In genomic region chr3:48897401-48898376, GRCh38 we compare ENCODE assay signal across 8 cellular contexts. TPM values are rescaled to one million over a fixed set of nuclear protein-coding genes. Genes with fewer than 3 reads are reported as not detected.
DNase-seq lines count a peak whose midpoint lies in the region; ATAC-seq and TF ChIP-seq lines count a peak whose summit lies in the region.

No MANE protein-coding gene starts in this region.

- H3K27me3 ChIP-seq in CD8-positive, alpha-beta T cell (ENCODE audit: insufficient read depth, low read length) = no peaks in the 10 kb centered on the region
- H3K27me3 ChIP-seq in iPS DF 6.9 (ENCODE audit: control insufficient read depth, insufficient read depth, low read length) = no peaks in the 10 kb centered on the region

- no CpG with 5 or more reads among the region's 17 CpGs for WGBS in iPS DF 6.9 (ENCODE audit: insufficient coverage, insufficient read length)

- H3K27ac Mint-ChIP-seq in CD8-positive, alpha-beta T cell = peak overlapping the region; percentile 83
- peak overlapping the region; percentile 83 to 97 for H3K27ac Mint-ChIP-seq in activated naive CD4-positive, alpha-beta T cell treated with anti-CD3 and anti-CD28 coated beads, Interleukin-2, amount 50 U/mL, for 72 hours
- H3K27ac Mint-ChIP-seq in stimulated activated memory B cell treated with anti-CD40 and anti-IgM and Interleukin-4, amounts not matched to agents 10 μg/mL and 1 μg/mL and 100 μg/mL, for 72 hours = peak overlapping the region; percentile 79

- peaks cover 5% of the 10 kb centered on the region for H3K36me3 Mint-ChIP-seq in CD8-positive, alpha-beta T cell
- H3K36me3 Mint-ChIP-seq in activated naive CD4-positive, alpha-beta T cell treated with anti-CD3 and anti-CD28 coated beads, Interleukin-2, amount 50 U/mL, for 72 hours = peaks cover 0 to 8% of the 10 kb centered on the region in 2 donors
- no peaks in the 10 kb centered on the region for H3K36me3 Mint-ChIP-seq in stimulated activated memory B cell treated with anti-CD40 and anti-IgM and Interleukin-4, amounts not matched to agents 10 μg/mL and 1 μg/mL and 100 μg/mL, for 72 hours

- H3K27ac ChIP-seq in CD8-positive, alpha-beta T cell (ENCODE audit: low read depth, low read length) = peak overlapping the region; percentile 50
- no peak overlapping the region for H3K27ac ChIP-seq in iPS DF 6.9 (ENCODE audit: low read length)

- no peak for TF ChIP-seq CTCF in CD8-positive, alpha-beta T cell (IDR thresholded peaks at IDR 0.05)

- CTCF ChIA-PET in CD8-positive, alpha-beta T cell (lab: Charles Lee) = interaction anchor here (0.7 to 3.5 kb wide), 7 partner anchors 10 to 162 kb away, joined by 3 to 13 read pairs (median 3); partner anchors contain the start of gene ARIH2

- H3K9me3 ChIP-seq in CD8-positive, alpha-beta T cell (ENCODE audit: low read length) = no peaks in the 10 kb centered on the region
- H3K9me3 ChIP-seq in iPS DF 6.9 (ENCODE audit: control insufficient read depth, insufficient read depth, low read length) = no peaks in the 10 kb centered on the region

- H3K9me3 Mint-ChIP-seq in CD8-positive, alpha-beta T cell = no peaks in the 10 kb centered on the region
- H3K9me3 Mint-ChIP-seq in activated naive CD4-positive, alpha-beta T cell treated with anti-CD3 and anti-CD28 coated beads, Interleukin-2, amount 50 U/mL, for 72 hours = no peaks in the 10 kb centered on the region
- H3K9me3 Mint-ChIP-seq in stimulated activated memory B cell treated with anti-CD40 and anti-IgM and Interleukin-4, amounts not matched to agents 10 μg/mL and 1 μg/mL and 100 μg/mL, for 72 hours = no peaks in the 10 kb centered on the region

- DNase-seq in CD8-positive, alpha-beta T cell = peak in 1 of 7 experiments; percentile 8
- peak in 1 of 2 donors; percentile 28 for DNase-seq in activated naive CD4-positive, alpha-beta T cell treated with anti-CD3 and anti-CD28 coated beads, Interleukin-2, amount 50 U/mL, for 72 hours (ENCODE audit: low spot score in 2 of 2)
- DNase-seq in iPS DF 6.9 (ENCODE audit: low read depth, low spot score) (no peak), hippocampal formation (lab: John Stamatoyannopoulos, UW) (no peak), NK-92 (lab: John Stamatoyannopoulos, UW; ENCODE audit: unreplicated experiment) (no peak)

- intact Hi-C loops in CD8-positive, alpha-beta T cell (cut with DNase I, micrococcal nuclease) = loop anchor here (1.0 to 5.0 kb wide), 8 partner anchors 21 to 180 kb away; partner anchors contain the start of genes ARIH2 (in 1 of the 2), IP6K2 (in 1 of the 2) and PRKAR2A (in 1 of the 2)

- H3K4me3 ChIP-seq in CD8-positive, alpha-beta T cell (ENCODE audit: low read depth, low read length) = peak overlapping the region; percentile 94
- H3K4me3 ChIP-seq in iPS DF 6.9 (ENCODE audit: low read length) = peak overlapping the region; percentile 75; the same call in 1 of the 2 replicates

- peak overlapping the region; percentile 96 for H3K4me3 Mint-ChIP-seq in CD8-positive, alpha-beta T cell
- H3K4me3 Mint-ChIP-seq in stimulated activated memory B cell treated with anti-CD40 and anti-IgM and Interleukin-4, amounts not matched to agents 10 μg/mL and 1 μg/mL and 100 μg/mL, for 72 hours = peak overlapping the region; percentile 90

- no peaks in the 10 kb centered on the region for H3K36me3 ChIP-seq in CD8-positive, alpha-beta T cell (ENCODE audit: insufficient read depth, low read length)
- no peaks in the 10 kb centered on the region for H3K36me3 ChIP-seq in iPS DF 6.9 (ENCODE audit: control insufficient read depth, insufficient read depth, low read length)

- H3K4me1 ChIP-seq in CD8-positive, alpha-beta T cell (ENCODE audit: insufficient read depth, low read length) = peaks cover 37% of the 10 kb centered on the region
- H3K4me1 ChIP-seq in iPS DF 6.9 (ENCODE audit: control insufficient read depth, insufficient read depth, low read length) = no peaks in the 10 kb centered on the region

- peaks cover 37% of the 10 kb centered on the region for H3K4me1 Mint-ChIP-seq in CD8-positive, alpha-beta T cell (ENCODE audit: low read depth)
- peaks cover 43% of the 10 kb centered on the region for H3K4me1 Mint-ChIP-seq in stimulated activated memory B cell treated with anti-CD40 and anti-IgM and Interleukin-4, amounts not matched to agents 10 μg/mL and 1 μg/mL and 100 μg/mL, for 72 hours

- no peaks in the 10 kb centered on the region for H3K27me3 Mint-ChIP-seq in CD8-positive, alpha-beta T cell (ENCODE audit: low read depth)
- no peaks in the 10 kb centered on the region for H3K27me3 Mint-ChIP-seq in stimulated activated memory B cell treated with anti-CD40 and anti-IgM and Interleukin-4, amounts not matched to agents 10 μg/mL and 1 μg/mL and 100 μg/mL, for 72 hours

- POLR2A ChIA-PET in CD8-positive, alpha-beta T cell (lab: Charles Lee) = interaction anchor here (0.7 to 3.4 kb wide), 10 partner anchors 9 to 181 kb away, joined by 3 to 26 read pairs (median 4); partner anchors contain the start of genes ARIH2, IP6K2 and P4HTM

- ATAC-seq in CD8-positive, alpha-beta T cell = peak; percentile 2
- ATAC-seq in HG02870 (IDR thresholded peaks at IDR 0.05; ENCODE audit: unreplicated experiment) = peak; percentile 7
- ATAC-seq in activated naive CD4-positive, alpha-beta T cell treated with anti-CD3 and anti-CD28 coated beads, Interleukin-2, amount 50 U/mL, for 72 hours = peak; percentile 5 to 25
- ATAC-seq in stimulated activated memory B cell treated with anti-CD40 and anti-IgM and Interleukin-4, amounts not matched to agents 10 μg/mL and 1 μg/mL and 100 μg/mL, for 72 hours = peak; percentile 16
- ATAC-seq in GM19023 (IDR thresholded peaks at IDR 0.05; ENCODE audit: unreplicated experiment) = no peak

RNA-seq across cellular contexts. Expression of gene SLC25A20, which starts 1.0 kb away (rescaled TPM):
- total RNA-seq in CD8-positive, alpha-beta T cell = under 1 TPM; 0.46 to 0.64 TPM
- total RNA-seq in activated naive CD4-positive, alpha-beta T cell treated with anti-CD3 and anti-CD28 coated beads, Interleukin-2, amount 50 U/mL, for 72 hours = 10 to 100 TPM; 18.3 to 20.5 TPM

RNA-seq across cellular contexts. Expression of gene ARIH2, which starts 21.0 kb away (rescaled TPM):
- 100 to 1,000 TPM; 225 to 242 TPM for total RNA-seq in CD8-positive, alpha-beta T cell
- 100 to 1,000 TPM; 116 to 127 TPM for total RNA-seq in activated naive CD4-positive, alpha-beta T cell treated with anti-CD3 and anti-CD28 coated beads, Interleukin-2, amount 50 U/mL, for 72 hours

RNA-seq across cellular contexts. Expression of gene PRKAR2A, which starts 50.0 kb away (rescaled TPM):
- 10 to 100 TPM; 75.2 to 75.6 TPM for total RNA-seq in CD8-positive, alpha-beta T cell
- 10 to 100 TPM; 13.9 to 25.6 TPM for total RNA-seq in activated naive CD4-positive, alpha-beta T cell treated with anti-CD3 and anti-CD28 coated beads, Interleukin-2, amount 50 U/mL, for 72 hours

Comparison
In these comparisons a context has a peak if more than half of its experiments do, and no peak if none do; other contexts are left out.
1. RNA of gene SLC25A20, which starts 1.0 kb away (total RNA-seq): 18.3 to 20.5 TPM in activated naive CD4-positive, alpha-beta T cell treated with anti-CD3 and anti-CD28 coated beads, Interleukin-2, amount 50 U/mL, for 72 hours; 0.46 to 0.64 TPM in CD8-positive, alpha-beta T cell; every median in the first group is over 10 times any median in the second.
2. Peak in every context shown above with its lines, with median percentiles within 50 percentile points of each other: H3K27ac Mint-ChIP-seq.